ENCODE assay signal across 12 cellular contexts in genomic region chr21:25501448-25501847, GRCh38.
DNase-seq lines count a peak whose midpoint lies in the region; ATAC-seq lines count a peak whose summit lies in the region.
"Had no signal": no experiment of that assay in that cellular context is flagged by ENCODE, and none has a peak within 500 bp of the region (broad histone marks: within the 10 kb centered on the region; RNA-seq: fewer than 3 reads in every experiment).

No MANE protein-coding gene starts in this region.

- intact Hi-C loops in activated CD4-positive, alpha-beta T cell treated with anti-CD3 and anti-CD28 coated beads for 36 hours (cut with DNase I, micrococcal nuclease), result no loop called here

- peak; percentile 17 for DNase-seq in activated CD4-positive, alpha-beta T cell treated with anti-CD3 and anti-CD28 coated beads for 36 hours
- no peak for DNase-seq in activated CD4-positive, alpha-beta T cell treated with anti-CD3 and anti-CD28 coated beads, Interleukin-2, amount 50 U/mL, for 48 hours
- no peak for DNase-seq in activated naive CD8-positive, alpha-beta T cell treated with anti-CD3 and anti-CD28 coated beads, Interleukin-2, amount 50 U/mL, for 24 hours
- no peak for DNase-seq in cerebellar cortex (ENCODE audit: low spot score)
- no peak for DNase-seq in effector CD8-positive, alpha-beta T cell (lab: John Stamatoyannopoulos, UW)
- DNase-seq in hippocampal formation (lab: John Stamatoyannopoulos, UW), result no peak
- DNase-seq: DND-41, left colon, NCI-H345 had no signal

- peak overlapping the region; percentile 99 for H3K27ac Mint-ChIP-seq in activated CD4-positive, alpha-beta T cell treated with anti-CD3 and anti-CD28 coated beads for 36 hours
- peak overlapping the region; percentile 97 for H3K27ac Mint-ChIP-seq in activated naive CD8-positive, alpha-beta T cell treated with anti-CD3 and anti-CD28 coated beads, Interleukin-2, amount 50 U/mL, for 24 hours

- H3K27me3 Mint-ChIP-seq in activated CD4-positive, alpha-beta T cell treated with anti-CD3 and anti-CD28 coated beads for 36 hours, result no peaks in the 10 kb centered on the region
- H3K27me3 Mint-ChIP-seq in activated naive CD8-positive, alpha-beta T cell treated with anti-CD3 and anti-CD28 coated beads, Interleukin-2, amount 50 U/mL, for 24 hours, result no peaks in the 10 kb centered on the region

- POLR2A ChIA-PET in activated CD4-positive, alpha-beta T cell treated with anti-CD3 and anti-CD28 coated beads for 36 hours (lab: Charles Lee), result interaction anchor here (1.1 to 1.8 kb wide), 6 partner anchors 12 to 78 kb away, joined by 4 to 16 read pairs (median 13); no protein-coding TSS in a partner anchor

- peaks cover 80% of the 10 kb centered on the region for H3K4me1 Mint-ChIP-seq in activated CD4-positive, alpha-beta T cell treated with anti-CD3 and anti-CD28 coated beads for 36 hours
- H3K4me1 Mint-ChIP-seq in activated naive CD8-positive, alpha-beta T cell treated with anti-CD3 and anti-CD28 coated beads, Interleukin-2, amount 50 U/mL, for 24 hours, result peaks cover 81% of the 10 kb centered on the region
- H3K4me1 Mint-ChIP-seq: neural crest cell had no signal

- peak; percentile 10 for ATAC-seq in activated CD4-positive, alpha-beta T cell treated with anti-CD3 and anti-CD28 coated beads for 36 hours
- ATAC-seq in GM19397 (IDR thresholded peaks at IDR 0.05; ENCODE audit: unreplicated experiment) (peak; percentile 11), HG02973 (IDR thresholded peaks at IDR 0.05; ENCODE audit: unreplicated experiment) (peak; percentile 10)
- ATAC-seq in activated naive CD8-positive, alpha-beta T cell treated with anti-CD3 and anti-CD28 coated beads, Interleukin-2, amount 50 U/mL, for 24 hours, result peak; percentile 2
- ATAC-seq: left colon had no signal

- H3K9me3 Mint-ChIP-seq in activated CD4-positive, alpha-beta T cell treated with anti-CD3 and anti-CD28 coated beads for 36 hours (ENCODE audit: low read depth), result peaks cover 37% of the 10 kb centered on the region
- H3K9me3 Mint-ChIP-seq in activated naive CD8-positive, alpha-beta T cell treated with anti-CD3 and anti-CD28 coated beads, Interleukin-2, amount 50 U/mL, for 24 hours, result peaks cover 33% of the 10 kb centered on the region

- CTCF ChIA-PET in activated CD4-positive, alpha-beta T cell treated with anti-CD3 and anti-CD28 coated beads for 36 hours (lab: Charles Lee), result interaction anchor here (1.3 to 2.8 kb wide), 2 partner anchors 10 to 12 kb away, joined by 4 to 11 read pairs; no protein-coding TSS in a partner anchor

- peak overlapping the region; percentile 57 for H3K4me3 Mint-ChIP-seq in activated CD4-positive, alpha-beta T cell treated with anti-CD3 and anti-CD28 coated beads for 36 hours
- H3K4me3 Mint-ChIP-seq in activated naive CD8-positive, alpha-beta T cell treated with anti-CD3 and anti-CD28 coated beads, Interleukin-2, amount 50 U/mL, for 24 hours, result peak overlapping the region; percentile 58
- H3K4me3 Mint-ChIP-seq: neural crest cell had no signal

- H3K36me3 Mint-ChIP-seq in activated CD4-positive, alpha-beta T cell treated with anti-CD3 and anti-CD28 coated beads for 36 hours (ENCODE audit: low read depth), result peaks cover 72% of the 10 kb centered on the region
- peaks cover 63% of the 10 kb centered on the region for H3K36me3 Mint-ChIP-seq in activated naive CD8-positive, alpha-beta T cell treated with anti-CD3 and anti-CD28 coated beads, Interleukin-2, amount 50 U/mL, for 24 hours (ENCODE audit: low read depth)
